1 cellular context compared by ENCODE assay signal in genomic region chr11:46457659-46458058, GRCh38.
TF ChIP-seq lines count a peak whose summit lies in the region.

No MANE protein-coding gene starts in this region.

TF ChIP-seq in GM23338, 12 proteins besides CTCF, POLR2A, EP300 and RAD21 (continued from another document):
- TF ChIP-seq, protein P1, sequence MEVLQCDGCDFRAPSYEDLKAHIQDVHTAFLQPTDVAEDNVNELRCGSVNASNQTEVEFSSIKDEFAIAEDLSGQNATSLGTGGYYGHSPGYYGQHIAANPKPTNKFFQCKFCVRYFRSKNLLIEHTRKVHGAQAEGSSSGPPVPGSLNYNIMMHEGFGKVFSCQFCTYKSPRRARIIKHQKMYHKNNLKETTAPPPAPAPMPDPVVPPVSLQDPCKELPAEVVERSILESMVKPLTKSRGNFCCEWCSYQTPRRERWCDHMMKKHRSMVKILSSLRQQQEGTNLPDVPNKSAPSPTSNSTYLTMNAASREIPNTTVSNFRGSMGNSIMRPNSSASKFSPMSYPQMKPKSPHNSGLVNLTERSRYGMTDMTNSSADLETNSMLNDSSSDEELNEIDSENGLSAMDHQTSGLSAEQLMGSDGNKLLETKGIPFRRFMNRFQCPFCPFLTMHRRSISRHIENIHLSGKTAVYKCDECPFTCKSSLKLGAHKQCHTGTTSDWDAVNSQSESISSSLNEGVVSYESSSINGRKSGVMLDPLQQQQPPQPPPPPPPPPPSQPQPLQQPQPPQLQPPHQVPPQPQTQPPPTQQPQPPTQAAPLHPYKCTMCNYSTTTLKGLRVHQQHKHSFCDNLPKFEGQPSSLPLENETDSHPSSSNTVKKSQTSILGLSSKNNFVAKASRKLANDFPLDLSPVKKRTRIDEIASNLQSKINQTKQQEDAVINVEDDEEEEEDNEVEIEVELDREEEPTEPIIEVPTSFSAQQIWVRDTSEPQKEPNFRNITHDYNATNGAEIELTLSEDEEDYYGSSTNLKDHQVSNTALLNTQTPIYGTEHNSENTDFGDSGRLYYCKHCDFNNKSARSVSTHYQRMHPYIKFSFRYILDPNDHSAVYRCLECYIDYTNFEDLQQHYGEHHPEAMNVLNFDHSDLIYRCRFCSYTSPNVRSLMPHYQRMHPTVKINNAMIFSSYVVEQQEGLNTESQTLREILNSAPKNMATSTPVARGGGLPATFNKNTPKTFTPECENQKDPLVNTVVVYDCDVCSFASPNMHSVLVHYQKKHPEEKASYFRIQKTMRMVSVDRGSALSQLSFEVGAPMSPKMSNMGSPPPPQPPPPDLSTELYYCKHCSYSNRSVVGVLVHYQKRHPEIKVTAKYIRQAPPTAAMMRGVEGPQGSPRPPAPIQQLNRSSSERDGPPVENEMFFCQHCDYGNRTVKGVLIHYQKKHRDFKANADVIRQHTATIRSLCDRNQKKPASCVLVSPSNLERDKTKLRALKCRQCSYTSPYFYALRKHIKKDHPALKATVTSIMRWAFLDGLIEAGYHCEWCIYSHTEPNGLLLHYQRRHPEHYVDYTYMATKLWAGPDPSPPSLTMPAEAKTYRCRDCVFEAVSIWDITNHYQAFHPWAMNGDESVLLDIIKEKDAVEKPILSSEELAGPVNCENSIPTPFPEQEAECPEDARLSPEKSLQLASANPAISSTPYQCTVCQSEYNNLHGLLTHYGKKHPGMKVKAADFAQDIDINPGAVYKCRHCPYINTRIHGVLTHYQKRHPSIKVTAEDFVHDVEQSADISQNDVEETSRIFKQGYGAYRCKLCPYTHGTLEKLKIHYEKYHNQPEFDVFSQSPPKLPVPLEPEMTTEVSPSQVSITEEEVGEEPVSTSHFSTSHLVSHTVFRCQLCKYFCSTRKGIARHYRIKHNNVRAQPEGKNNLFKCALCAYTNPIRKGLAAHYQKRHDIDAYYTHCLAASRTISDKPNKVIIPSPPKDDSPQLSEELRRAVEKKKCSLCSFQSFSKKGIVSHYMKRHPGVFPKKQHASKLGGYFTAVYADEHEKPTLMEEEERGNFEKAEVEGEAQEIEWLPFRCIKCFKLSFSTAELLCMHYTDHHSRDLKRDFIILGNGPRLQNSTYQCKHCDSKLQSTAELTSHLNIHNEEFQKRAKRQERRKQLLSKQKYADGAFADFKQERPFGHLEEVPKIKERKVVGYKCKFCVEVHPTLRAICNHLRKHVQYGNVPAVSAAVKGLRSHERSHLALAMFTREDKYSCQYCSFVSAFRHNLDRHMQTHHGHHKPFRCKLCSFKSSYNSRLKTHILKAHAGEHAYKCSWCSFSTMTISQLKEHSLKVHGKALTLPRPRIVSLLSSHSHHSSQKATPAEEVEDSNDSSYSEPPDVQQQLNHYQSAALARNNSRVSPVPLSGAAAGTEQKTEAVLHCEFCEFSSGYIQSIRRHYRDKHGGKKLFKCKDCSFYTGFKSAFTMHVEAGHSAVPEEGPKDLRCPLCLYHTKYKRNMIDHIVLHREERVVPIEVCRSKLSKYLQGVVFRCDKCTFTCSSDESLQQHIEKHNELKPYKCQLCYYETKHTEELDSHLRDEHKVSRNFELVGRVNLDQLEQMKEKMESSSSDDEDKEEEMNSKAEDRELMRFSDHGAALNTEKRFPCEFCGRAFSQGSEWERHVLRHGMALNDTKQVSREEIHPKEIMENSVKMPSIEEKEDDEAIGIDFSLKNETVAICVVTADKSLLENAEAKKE (CRISPR knock-in tag; IDR thresholded peaks at IDR 0.05), result no peak
- TF ChIP-seq JUNB (IDR thresholded peaks at IDR 0.05; ENCODE audit: unreplicated experiment), result no peak
- no peak for TF ChIP-seq EZH2 (IDR thresholded peaks at IDR 0.05; ENCODE audit: low read depth, unreplicated experiment)
- TF ChIP-seq POLR2AphosphoS5 (IDR thresholded peaks at IDR 0.05; ENCODE audit: low read depth), result no peak
- TF ChIP-seq EZH2phosphoT487 (IDR thresholded peaks at IDR 0.05; ENCODE audit: unreplicated experiment), result no peak
- TF ChIP-seq STAT1 (IDR thresholded peaks at IDR 0.05; ENCODE audit: unreplicated experiment), result no peak
